8 cellular contexts compared by ENCODE assay signal in the genomic region with DNA sequence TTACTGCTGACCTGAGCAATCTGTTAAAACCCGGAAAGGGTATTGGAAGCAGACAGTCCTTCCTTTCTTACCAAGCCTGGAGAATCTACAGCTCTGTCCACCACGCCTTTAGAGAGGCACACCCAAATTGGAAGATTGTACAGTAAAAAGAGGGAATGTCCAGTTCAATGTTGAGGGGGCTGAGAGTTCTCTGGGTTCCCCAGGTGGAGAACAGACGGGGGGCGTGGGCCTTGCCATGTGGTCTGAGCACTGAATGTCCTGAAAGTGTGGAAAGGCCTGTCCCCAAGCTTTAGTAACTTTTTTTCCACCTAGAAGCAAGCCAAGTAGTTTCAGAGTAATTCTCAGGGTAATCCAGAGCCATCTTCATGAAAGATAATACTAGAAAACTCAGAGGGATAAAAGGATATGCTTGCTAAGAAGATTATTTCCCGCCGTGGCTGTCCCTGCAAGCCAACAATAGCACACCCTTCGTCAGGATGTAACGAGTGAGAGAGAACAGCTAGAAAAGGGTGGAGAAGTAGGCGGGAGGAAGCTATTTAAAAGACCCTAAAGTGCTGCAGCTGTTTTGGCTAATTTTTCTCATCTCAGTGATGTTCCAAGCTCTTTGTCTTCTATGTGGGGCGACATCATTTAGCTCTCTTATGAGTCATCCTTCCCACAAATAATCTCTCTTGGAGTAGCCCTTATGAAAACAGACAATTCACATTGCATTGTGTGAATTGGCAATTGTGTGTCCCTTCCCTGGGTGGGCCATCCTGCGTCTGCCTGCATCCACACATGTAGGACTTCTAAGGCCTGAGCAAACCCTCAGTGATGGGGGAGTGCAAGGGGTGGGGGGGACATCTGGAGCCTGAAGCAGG.
DNase-seq lines count a peak whose midpoint lies in the region; ATAC-seq and TF ChIP-seq lines count a peak whose summit lies in the region.

No MANE protein-coding gene starts in this region.

- H3K4me1 ChIP-seq in psoas muscle, result peaks cover 9% of the 10 kb centered on the region
- H3K4me1 ChIP-seq in upper lobe of right lung, result no peaks in the 10 kb centered on the region

- 41 to 63% (median 45%) methylated on average over 11 of the region's 11 CpGs for WGBS in psoas muscle, 3 donors

- H3K4me3 ChIP-seq in fibroblast of villous mesenchyme (ENCODE audit: low read depth, low read length) (no peak overlapping the region), psoas muscle (no peak overlapping the region), upper lobe of right lung (no peak overlapping the region)

- ATAC-seq in psoas muscle (peak in 3 of 4 donors; percentile 38 to 63 (median 63)), upper lobe of right lung (no peak), GM19397 (IDR thresholded peaks at IDR 0.05; ENCODE audit: unreplicated experiment) (no peak)

- intact Hi-C loops in psoas muscle (cut with DNase I) (no loop called here), upper lobe of right lung (cut with DNase I) (no loop called here)

- TF ChIP-seq CTCF in fibroblast of villous mesenchyme (IDR thresholded peaks at IDR 0.05; ENCODE audit: insufficient read depth, low read depth, low read length) (no peak), psoas muscle (IDR thresholded peaks at IDR 0.05) (no peak), upper lobe of right lung (IDR thresholded peaks at IDR 0.05) (no peak)

- no peaks in the 10 kb centered on the region for H3K27me3 ChIP-seq in psoas muscle (ENCODE audit: insufficient read depth in 3 of 3, low read length in 2 of 3)
- no peaks in the 10 kb centered on the region for H3K27me3 ChIP-seq in upper lobe of right lung

- DNase-seq in GM03348 (ENCODE audit: low spot score) (peak; percentile 58), RKO (ENCODE audit: low spot score) (peak; percentile 18), fibroblast of villous mesenchyme (ENCODE audit: low read depth) (peak; percentile 69), psoas muscle (no peak), upper lobe of right lung (no peak), T-helper 2 cell (no peak), NCI-H2107 (lab: John Stamatoyannopoulos, UW) (no peak)

- H3K9me3 ChIP-seq in psoas muscle (no peaks in the 10 kb centered on the region), upper lobe of right lung (no peaks in the 10 kb centered on the region)

- H3K27ac ChIP-seq in psoas muscle (peak overlapping the region; percentile 23), upper lobe of right lung (no peak overlapping the region)

- H3K36me3 ChIP-seq in psoas muscle (ENCODE audit: insufficient read depth in 1 of 2, low read depth in 1 of 2) (no peaks in the 10 kb centered on the region), upper lobe of right lung (no peaks in the 10 kb centered on the region)

Comparison
In these comparisons a context has a peak if more than half of its experiments do, and no peak if none do; other contexts are left out.
1. DNase-seq: peak in GM03348 (single experiment), RKO (single experiment) and fibroblast of villous mesenchyme (single experiment); none in psoas muscle (0 of 2), upper lobe of right lung (single experiment), T-helper 2 cell (0 of 5) and NCI-H2107 (single experiment).
2. ATAC-seq: peak in psoas muscle (3 of 4); none in upper lobe of right lung (single experiment) and GM19397 (single experiment).